ENCODE assay signal across 14 cellular contexts in the genomic region with DNA sequence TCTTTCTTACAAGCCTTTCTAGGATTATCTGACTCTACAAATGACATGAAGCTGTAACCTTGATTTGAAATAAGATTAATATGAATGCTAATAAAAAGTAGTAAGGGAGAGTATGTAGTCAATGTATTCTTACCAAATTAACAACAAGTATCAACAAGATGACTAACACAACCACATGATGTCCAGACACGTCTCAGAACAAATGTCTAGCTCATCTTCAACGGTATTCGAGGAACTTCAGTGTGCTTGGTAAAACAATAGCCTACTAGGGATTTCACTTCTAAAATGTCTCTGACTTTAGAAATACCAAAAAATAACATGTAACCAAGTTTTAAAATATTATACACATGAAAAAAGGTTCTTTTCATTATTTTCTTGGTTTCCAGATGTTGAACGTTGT. TPM values are rescaled to one million over a fixed set of nuclear protein-coding genes. Genes with fewer than 3 reads are reported as not detected.
DNase-seq lines count a peak whose midpoint lies in the region; ATAC-seq, FAIRE-seq and TF ChIP-seq lines count a peak whose summit lies in the region.
"Had no signal": no experiment of that assay in that cellular context is flagged by ENCODE, and none has a peak within 500 bp of the region (broad histone marks: within the 10 kb centered on the region; RNA-seq: fewer than 3 reads in every experiment).

No MANE protein-coding gene starts in this region.

- no peak overlapping the region for H2BK120ac ChIP-seq in mesenchymal stem cell (ENCODE audit: low read depth, low read length)

- peak; percentile 48 for FAIRE-seq in GM12892 (lab: Jason Lieb, UNC)
- FAIRE-seq: endometrium had no signal

- H3K4ac ChIP-seq in mesenchymal stem cell (ENCODE audit: low read depth in 1 of 2, low read length in 2 of 2): no peak overlapping the region

- no peak overlapping the region for H3K18ac ChIP-seq in mesenchymal stem cell (ENCODE audit: low read depth in 1 of 2, low read length in 2 of 2)

- ATAC-seq in GM21528 (IDR thresholded peaks at IDR 0.05; ENCODE audit: low FRiP score, unreplicated experiment): no peak

- in situ Hi-C loops in astrocyte of the spinal cord (cut with HindIII; ENCODE audit: low sequenced_read_pairs): no loop called here

- H3K27me3 ChIP-seq in BLaER1 (no peaks in the 10 kb centered on the region), mesenchymal stem cell (ENCODE audit: control insufficient read depth in 1 of 2, insufficient read depth in 1 of 2, low read length in 2 of 2) (no peaks in the 10 kb centered on the region)
- H3K27me3 ChIP-seq: adrenal gland had no signal

- no peak overlapping the region for H2AFZ ChIP-seq in mesenchymal stem cell (ENCODE audit: low read depth, low read length)

- H3K36me3 ChIP-seq in BLaER1 (0 out of 2 replicates have a peak, but pooled peaks cover 3% of the 10 kb centered on the region), mesenchymal stem cell (ENCODE audit: control insufficient read depth in 1 of 2, insufficient read depth in 2 of 2, low read depth in 1 of 2, low read length in 2 of 2) (no peaks in the 10 kb centered on the region)
- H3K36me3 ChIP-seq: adrenal gland had no signal

- H2BK15ac ChIP-seq in mesenchymal stem cell (ENCODE audit: low read depth, poor library complexity, severe bottlenecking): no peak overlapping the region

- H2AK5ac ChIP-seq in mesenchymal stem cell (ENCODE audit: low read length, severe bottlenecking): no peak overlapping the region

- TF ChIP-seq CTCF in astrocyte of the spinal cord (IDR thresholded peaks at IDR 0.05; ENCODE audit: low read depth, low read length): no peak

- H3K4me1 ChIP-seq in BLaER1: peaks cover 70% of the 10 kb centered on the region
- peaks cover 14% of the 10 kb centered on the region for H3K4me1 ChIP-seq in mesenchymal stem cell (ENCODE audit: control insufficient read depth, insufficient read depth, low read depth, low read length)

- H3K9me3 ChIP-seq in BLaER1 (no peaks in the 10 kb centered on the region), mesenchymal stem cell (ENCODE audit: control insufficient read depth, low read length) (no peaks in the 10 kb centered on the region)
- H3K9me3 ChIP-seq: adrenal gland had no signal

- no peak for TF ChIP-seq POLR2A in GM12892 (IDR thresholded peaks at IDR 0.05; ENCODE audit: low read depth, low read length)

- H3K23ac ChIP-seq in mesenchymal stem cell (ENCODE audit: low read length in 2 of 2): no peak overlapping the region

- H3K14ac ChIP-seq in mesenchymal stem cell (ENCODE audit: low read length in 2 of 2): no peak overlapping the region

- H3K4me2 ChIP-seq in BLaER1 (peak overlapping the region; percentile 78), mesenchymal stem cell (ENCODE audit: low read length, poor library complexity, severe bottlenecking) (no peak overlapping the region)

- DNase-seq in GM12892 (ENCODE audit: insufficient read length) (no peak), astrocyte of the spinal cord (ENCODE audit: low read depth, low spot score) (peak; percentile 47), mesenchymal stem cell (peak; percentile 59), NCI-H1417 treated with DMSO at 0.1 percent for 48 hours (lab: John Stamatoyannopoulos, UW) (no peak), GOT3 (lab: John Stamatoyannopoulos, UW) (no peak), NCI-H1105 (lab: John Stamatoyannopoulos, UW) (no peak)
- DNase-seq: activated CD4-positive, alpha-beta T cell treated with anti-CD3 and anti-CD28 coated beads, Interleukin-2, amount 50 U/mL, for 4 hours; adrenal gland; DMS 273 treated with DMSO at 0.1 percent for 48 hours; NCI-H1694; NK-92 treated with Interleukin-12 subunit alpha and Interleukin-12 subunit beta, amount 100 ng/mL, for 24 hours had no signal

- no peak overlapping the region for H2BK12ac ChIP-seq in mesenchymal stem cell (ENCODE audit: low read length in 2 of 2)

- H4K91ac ChIP-seq in mesenchymal stem cell (ENCODE audit: low read length): no peak overlapping the region

- H4K20me1 ChIP-seq in BLaER1: peaks cover 50% of the 10 kb centered on the region

- no peak overlapping the region for H3K27ac ChIP-seq in BLaER1
- H3K27ac ChIP-seq in mesenchymal stem cell (ENCODE audit: low read length, poor library complexity, severe bottlenecking): no peak overlapping the region
- H3K27ac ChIP-seq: adrenal gland had no signal

- H3K4me3 ChIP-seq in BLaER1: no peak overlapping the region
- H3K4me3 ChIP-seq in astrocyte of the spinal cord (ENCODE audit: low read depth, low read length): no peak overlapping the region
- peak overlapping the region in 1 of 2 experiments; percentile 21 for H3K4me3 ChIP-seq in mesenchymal stem cell (ENCODE audit: insufficient read depth in 1 of 2, low read depth in 1 of 2, low read length in 2 of 2)
- H3K4me3 ChIP-seq: adrenal gland had no signal

- H4K8ac ChIP-seq in mesenchymal stem cell (ENCODE audit: low read length): no peak overlapping the region

- H3K79me1 ChIP-seq in mesenchymal stem cell (replicated peaks; ENCODE audit: low read length, poor library complexity, severe bottlenecking): no peaks in the 10 kb centered on the region

- 69% methylated on average over 4 of the region's 4 CpGs for WGBS in mesenchymal stem cell

- H3K9ac ChIP-seq in BLaER1 (no peak overlapping the region), mesenchymal stem cell (ENCODE audit: low read length) (no peak overlapping the region)

- no peak overlapping the region for H2BK5ac ChIP-seq in mesenchymal stem cell (ENCODE audit: low read depth, low read length, poor library complexity, severe bottlenecking)

RNA-seq across cellular contexts. Expression of a gene that starts 3.4 kb away (rescaled TPM):
- polyA plus RNA-seq in GM12892 (2012; ENCODE audit: missing spikeins): 138 TPM
- 768 TPM for polyA plus RNA-seq in mesenchymal stem cell (2013, experiment 1 of 2)
- polyA plus RNA-seq in mesenchymal stem cell (2013, experiment 2 of 2): 740 TPM

RNA-seq across cellular contexts. Expression of a gene that starts 3.6 kb away (rescaled TPM):
- polyA plus RNA-seq in GM12892 (2012; ENCODE audit: missing spikeins): 241 TPM
- 369 TPM for polyA plus RNA-seq in mesenchymal stem cell (2013, experiment 1 of 2)
- polyA plus RNA-seq in mesenchymal stem cell (2013, experiment 2 of 2): 372 TPM

RNA-seq across cellular contexts. Expression of a gene that starts 44.0 kb away (rescaled TPM):
- polyA plus RNA-seq in GM12892 (2012; ENCODE audit: missing spikeins): 26.3 TPM
- 15.5 TPM for polyA plus RNA-seq in mesenchymal stem cell (2013, experiment 1 of 2)
- polyA plus RNA-seq in mesenchymal stem cell (2013, experiment 2 of 2): 14.7 TPM

Comparison
In these comparisons a context has a peak if more than half of its experiments do, and no peak if none do; other contexts are left out.
1. DNase-seq: peak in astrocyte of the spinal cord (single experiment) and mesenchymal stem cell (single experiment); none in GM12892 (single experiment), NCI-H1417 treated with DMSO at 0.1 percent for 48 hours (single experiment), GOT3 (single experiment) and NCI-H1105 (single experiment).